Comparison of ENCODE assay signal across 8 cellular contexts in the genomic region with DNA sequence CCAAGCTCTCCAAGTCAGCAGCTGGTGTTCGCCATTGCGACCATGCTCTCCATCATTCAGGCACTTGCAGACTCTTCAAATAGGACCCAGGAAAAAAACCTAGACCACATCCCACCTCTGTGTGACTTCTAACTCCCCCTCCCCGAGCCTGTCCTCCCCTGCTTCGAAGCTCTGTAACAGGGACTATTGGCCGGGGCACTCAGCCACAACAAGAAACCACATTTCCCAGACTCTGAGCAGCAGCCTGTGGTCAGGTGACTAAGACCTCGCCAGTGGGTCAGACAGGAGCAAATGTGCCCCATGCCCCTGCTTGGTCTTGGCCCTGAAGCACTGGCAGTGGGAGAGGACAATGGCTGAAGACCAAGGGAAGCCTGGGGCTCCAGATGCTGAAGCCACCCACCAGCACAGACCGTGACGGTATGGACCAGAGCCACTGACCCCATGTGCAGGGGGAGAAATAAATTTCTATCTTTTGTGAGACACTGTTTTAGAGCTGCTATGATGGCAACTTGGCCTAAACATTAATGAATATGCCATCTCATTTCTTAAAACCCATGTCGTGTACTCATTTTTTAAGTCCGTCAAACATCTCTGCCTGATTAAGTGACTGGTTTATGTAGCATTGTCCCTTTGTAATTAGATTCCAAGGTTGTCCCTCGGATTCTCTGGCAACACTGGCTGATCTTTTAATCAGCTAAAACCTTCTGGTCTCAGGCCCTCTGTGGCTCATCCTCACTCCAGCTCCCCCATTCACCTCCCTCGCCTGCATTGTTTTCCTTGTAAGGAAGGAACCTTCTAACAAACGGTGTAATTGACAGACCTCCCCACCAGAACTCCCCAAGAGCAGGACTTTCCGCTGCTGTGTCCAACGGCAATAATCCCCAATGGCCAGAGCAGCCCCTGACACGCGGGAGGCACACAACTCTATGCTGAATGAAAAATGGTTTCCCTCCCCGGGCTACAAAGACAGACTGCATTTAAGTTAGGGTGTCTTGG.
DNase-seq lines count a peak whose midpoint lies in the region; ATAC-seq and TF ChIP-seq lines count a peak whose summit lies in the region.

No MANE protein-coding gene starts in this region.

- intact Hi-C loops in cardiac septum (cut with DNase I): no loop called here

- ATAC-seq in HG02623 (IDR thresholded peaks at IDR 0.05; ENCODE audit: unreplicated experiment): peak; percentile 32

- H3K4me1 Mint-ChIP-seq in glutamatergic neuron (ENCODE audit: low read depth, unreplicated experiment): peaks cover 57% of the 10 kb centered on the region

- TF ChIP-seq CTCF in glutamatergic neuron (IDR thresholded peaks at IDR 0.05; ENCODE audit: partially characterized antibody, unreplicated experiment): no peak

- peak overlapping the region; percentile 13 for H3K4me3 Mint-ChIP-seq in glutamatergic neuron (ENCODE audit: unreplicated experiment)

- DNase-seq in NK-92 treated with Interleukin-12 subunit alpha and Interleukin-12 subunit beta, amount 100 ng/mL, for 24 hours (lab: John Stamatoyannopoulos, UW): peak; percentile 78
- DNase-seq in NK-92 (lab: John Stamatoyannopoulos, UW; ENCODE audit: unreplicated experiment) (no peak), SW480 (ENCODE audit: low spot score) (peak; percentile 70), glutamatergic neuron (no peak), NCI-H345 treated with DMSO at 0.1 percent for 48 hours (lab: John Stamatoyannopoulos, UW; ENCODE audit: unreplicated experiment) (no peak), cardiac septum (ENCODE audit: low spot score) (no peak), NOMO-1 treated with DMSO at 0.1 percent for 48 hours (lab: John Stamatoyannopoulos, UW; ENCODE audit: unreplicated experiment) (no peak)

- H3K9me3 Mint-ChIP-seq in glutamatergic neuron (ENCODE audit: unreplicated experiment): peaks cover 14% of the 10 kb centered on the region

- H3K36me3 Mint-ChIP-seq in glutamatergic neuron (ENCODE audit: unreplicated experiment): no peaks in the 10 kb centered on the region

- H3K27me3 Mint-ChIP-seq in glutamatergic neuron (ENCODE audit: unreplicated experiment): peaks cover 10% of the 10 kb centered on the region

- H3K27ac Mint-ChIP-seq in glutamatergic neuron (ENCODE audit: unreplicated experiment): peak overlapping the region; percentile 76

Comparison
In these comparisons a context has a peak if more than half of its experiments do, and no peak if none do; other contexts are left out.
1. DNase-seq: peak in NK-92 treated with Interleukin-12 subunit alpha and Interleukin-12 subunit beta, amount 100 ng/mL, for 24 hours (single experiment) and SW480 (single experiment); none in NK-92 (single experiment), glutamatergic neuron (single experiment), NCI-H345 treated with DMSO at 0.1 percent for 48 hours (single experiment), cardiac septum (single experiment) and NOMO-1 treated with DMSO at 0.1 percent for 48 hours (single experiment).